11 cellular contexts compared by ENCODE assay signal in the genomic region with DNA sequence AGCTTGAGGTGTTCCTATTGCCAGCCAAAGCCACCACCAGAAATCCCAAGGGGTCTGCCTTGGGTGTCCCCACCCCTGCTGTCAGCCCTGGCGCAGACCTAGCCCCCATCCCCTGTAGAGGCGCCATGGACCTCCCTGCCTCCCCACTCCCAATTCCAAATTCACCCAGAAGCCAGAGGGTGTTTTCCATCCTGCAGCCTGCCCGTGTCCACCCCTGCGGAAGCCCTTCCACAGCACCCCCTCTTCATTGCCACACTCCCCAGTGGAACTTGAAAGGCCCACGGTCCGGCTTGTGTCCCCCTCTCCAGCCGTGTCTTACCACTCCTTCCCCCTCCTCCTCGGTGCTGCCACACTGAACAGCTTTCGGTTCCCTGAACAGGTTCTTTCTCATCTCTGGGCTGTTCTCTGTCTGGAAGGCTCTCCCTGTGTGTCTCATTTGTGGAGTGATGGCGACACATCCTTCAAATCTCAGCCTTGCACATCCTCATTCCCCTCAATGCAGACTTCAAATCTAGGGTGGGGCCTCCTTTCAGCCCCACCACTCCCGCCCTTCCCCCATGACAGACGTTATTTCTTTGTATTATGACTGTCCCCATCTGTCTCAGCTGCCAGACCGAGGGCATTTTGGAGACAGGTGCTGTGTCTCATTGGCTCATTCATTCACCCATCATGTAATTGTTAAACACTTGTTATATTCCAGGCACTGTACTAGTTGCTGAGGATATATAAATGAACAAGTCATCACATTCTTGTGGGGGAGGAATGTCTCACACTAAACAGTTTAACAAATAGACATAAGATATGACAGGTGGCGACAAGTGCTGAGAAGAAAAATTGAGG. TPM values are rescaled to one million over a fixed set of nuclear protein-coding genes. Genes with fewer than 3 reads are reported as not detected.
DNase-seq lines count a peak whose midpoint lies in the region; ATAC-seq, FAIRE-seq and TF ChIP-seq lines count a peak whose summit lies in the region.
"Had no signal": no experiment of that assay in that cellular context is flagged by ENCODE, and none has a peak within 500 bp of the region (broad histone marks: within the 10 kb centered on the region; RNA-seq: fewer than 3 reads in every experiment).

No MANE protein-coding gene starts in this region.

- TF ChIP-seq RAD21 in K562 (CRISPR knock-in tag; conservative IDR thresholded peaks at IDR 0.05 in 1 of 2, IDR thresholded peaks at IDR 0.05 in 1 of 2): no peak

- no peak overlapping the region for H3K9ac ChIP-seq in K562 (ENCODE audit: insufficient read depth in 1 of 2, low read depth in 2 of 2, low read length in 2 of 2)

- no peaks in the 10 kb centered on the region for H3K9me1 ChIP-seq in K562 (ENCODE audit: control insufficient read depth, insufficient read depth, low read length)

- DNase-seq in activated CD4-positive, CD25-positive, alpha-beta regulatory T cell treated with anti-CD3 and anti-CD28 coated beads, Interleukin-2, amount 50 U/mL, for 72 hours: peak; percentile 13
- DNase-seq in NCI-H226 (peak; percentile 45), K562 (ENCODE audit: extremely low read depth in 1 of 4, low spot score in 3 of 4) (peak in 1 of 4 experiments; percentile 3), pons (ENCODE audit: low spot score) (peak; percentile 14), SJCRH30 (no peak), brain microvascular endothelial cell (no peak)
- DNase-seq in stimulated activated naive CD4-positive, alpha-beta T cell treated with Interleukin-2 at 50 U/mL for 16 hours (lab: John Stamatoyannopoulos, UW): no peak

- WGBS in K562 (ENCODE audit: insufficient coverage, low coverage, missing lambda C conversion rate): 1% methylated on average over 9 of the region's 14 CpGs

- no peak overlapping the region for H2AFZ ChIP-seq in K562 (ENCODE audit: low read depth, low read length)

- H3K79me2 ChIP-seq in K562 (ENCODE audit: control insufficient read depth, insufficient read depth, low read length): no peaks in the 10 kb centered on the region

- TF ChIP-seq POLR2A in K562 (conservative IDR thresholded peaks at IDR 0.05): no peak

- TF ChIP-seq CTCF in K562 (IDR thresholded peaks at IDR 0.05 in 2 of 3, conservative IDR thresholded peaks at IDR 0.05 in 1 of 3; ENCODE audit: insufficient read depth in 2 of 3, low read depth in 1 of 3, low read length in 3 of 3): no peak
- no peak for TF ChIP-seq CTCF in brain microvascular endothelial cell (IDR thresholded peaks at IDR 0.05; ENCODE audit: low read depth, low read length, missing control alignments)

- POLR2A ChIA-PET in K562 (lab: Yijun Ruan, JAX): no interaction called here

- H3K4me2 ChIP-seq in K562 (ENCODE audit: insufficient read depth, low read length): no peak overlapping the region

- BruUV-seq in K562 (replicated peaks; lab: Mats Ljungman, UMichigan): no TSS peak

- in situ Hi-C loops in K562 (cut with MboI) (no loop called here), brain microvascular endothelial cell (cut with HindIII; ENCODE audit: low pct_ligation_motif_present, low sequenced_read_pairs) (no loop called here)

- peaks cover 2 to 39% of the 10 kb centered on the region in 2 experiments; a peak in 4 of 5 replicates for H3K27me3 ChIP-seq in K562 (ENCODE audit: control insufficient read depth in 2 of 2, insufficient read depth in 2 of 2, low read length in 2 of 2)
- H3K27me3 ChIP-seq in SJCRH30: peaks cover 9% of the 10 kb centered on the region; the same call in 1 of the 2 replicates
- no peaks in the 10 kb centered on the region for H3K27me3 ChIP-seq in brain microvascular endothelial cell (replicated peaks)
- H3K27me3 ChIP-seq: tibial nerve had no signal

- H3K9me3 ChIP-seq in K562 (replicated peaks; ENCODE audit: control insufficient read depth, insufficient read depth, low read depth, low read length) (no peaks in the 10 kb centered on the region), SJCRH30 (replicated peaks) (no peaks in the 10 kb centered on the region)
- H3K9me3 ChIP-seq: tibial nerve had no signal

- FAIRE-seq in K562 (lab: Jason Lieb, UNC): no peak

- ATAC-seq in activated CD4-positive, CD25-positive, alpha-beta regulatory T cell treated with anti-CD3 and anti-CD28 coated beads, Interleukin-2, amount 50 U/mL, for 24 hours: no peak
- no peak for ATAC-seq in K562
- ATAC-seq: sciatic nerve had no signal

- TF ChIP-seq EP300 in K562 (IDR thresholded peaks at IDR 0.05; ENCODE audit: low read length): no peak

- intact Hi-C loops in K562 (cut with micrococcal nuclease): loop anchor here (10.0 kb wide), 2 partner anchors 426 to 516 kb away; partner anchors contain the start of genes USB1 and ZNF319

- no peaks in the 10 kb centered on the region for H4K20me1 ChIP-seq in K562 (replicated peaks; ENCODE audit: control insufficient read depth, insufficient read depth, low read length)

- CTCF ChIA-PET in K562 (lab: Yijun Ruan, JAX; ENCODE audit: low intra/inter-chr PET ratio): interaction anchor here (0.6 to 3.0 kb wide), 2 partner anchors 70 to 426 kb away, joined by 5 to 44 read pairs; no protein-coding TSS in a partner anchor

- no peak overlapping the region for H3K27ac ChIP-seq in K562 (ENCODE audit: extremely low read depth, low read depth, low read length)
- H3K27ac ChIP-seq in SJCRH30: no peak overlapping the region
- H3K27ac ChIP-seq in brain microvascular endothelial cell: no peak overlapping the region
- H3K27ac ChIP-seq: epithelial cell of prostate, tibial nerve had no signal

- H3K36me3 ChIP-seq in K562 (ENCODE audit: control insufficient read depth, insufficient read depth, low read length) (no peaks in the 10 kb centered on the region), SJCRH30 (no peaks in the 10 kb centered on the region), brain microvascular endothelial cell (replicated peaks) (no peaks in the 10 kb centered on the region)
- H3K36me3 ChIP-seq: tibial nerve had no signal

- H3K4me1 ChIP-seq in K562 (replicated peaks in 1 of 2; ENCODE audit: control insufficient read depth in 2 of 2, insufficient read depth in 2 of 2, low read length in 2 of 2) (peaks cover 0 to 16% of the 10 kb centered on the region in 2 experiments; a peak in 3 of 5 replicates), SJCRH30 (no peaks in the 10 kb centered on the region)

- H3K4me3 ChIP-seq in K562: no peak overlapping the region
- no peak overlapping the region for H3K4me3 ChIP-seq in SJCRH30
- H3K4me3 ChIP-seq in brain microvascular endothelial cell (ENCODE audit: low read depth, low read length): no peak overlapping the region
- H3K4me3 ChIP-seq: tibial nerve had no signal

RNA-seq across cellular contexts. Expression of gene ADGRG5, which starts 36.3 kb away (rescaled TPM):
- total RNA-seq in K562 (2011; cell fraction: chromatin; rRNA removed; ENCODE audit: low replicate concordance): 0.14 TPM in 1 of 2 replicates, not detected in the other
- total RNA-seq in K562 (2011; cell fraction: nucleolus; rRNA removed): 0.13 TPM in 1 of 2 replicates, not detected in the other
- total RNA-seq in K562 (2011; cell fraction: nucleoplasm; rRNA removed): 0.07 TPM in 1 of 2 replicates, not detected in the other
- total RNA-seq in K562 (2014; rRNA removed): 0.08 and 0.09 TPM in 2 replicates
- 0.07 TPM in 1 of 2 replicates, not detected in the other for total RNA-seq in K562 (2014; rRNA removed; fragmentation: Illumina TruSeq; extraction: Trizol)
- 0.14 and 0.30 TPM in 2 replicates for total RNA-seq in K562 (2015; rRNA removed; fragmentation: Illumina TruSeq; extraction: Trizol)
- 0.09 and 0.27 TPM in 2 replicates for total RNA-seq in K562 (2021)
- polyA plus RNA-seq in K562 (2011; rRNA removed): 0.01 and 0.11 TPM in 2 replicates
- polyA plus RNA-seq in K562 (2011; cell fraction: cytosol; rRNA removed): 0.03 and 0.07 TPM in 2 replicates
- 0.13 and 0.27 TPM in 2 replicates for polyA plus RNA-seq in K562 (2011; cell fraction: nucleus; rRNA removed)
- polyA plus RNA-seq in K562 (2012): 0.55 and 0.62 TPM in 2 replicates
- 0.08 and 0.10 TPM in 2 replicates for polyA plus RNA-seq in K562 (2014; fragmentation: Illumina TruSeq; extraction: Trizol)
- under 1 TPM; 0.01 to 0.39 TPM for polyA plus RNA-seq in K562 (2014; fragmentation: Nextera tagmentation; extraction: Ambion mirVana)
- polyA plus RNA-seq in K562 (2014; rRNA removed): 0.04 and 0.15 TPM in 2 replicates
- polyA minus RNA-seq in K562 (2011; rRNA and poly(A)+ RNA removed): 0.06 TPM in 1 of 2 replicates, not detected in the other
- not detected in 2 replicates for polyA minus RNA-seq in K562 (2011; cell fraction: cytosol; rRNA and poly(A)+ RNA removed)
- polyA minus RNA-seq in K562 (2011; cell fraction: nucleus; rRNA and poly(A)+ RNA removed): not detected in 2 replicates
- not detected in 2 replicates for total RNA-seq in SJCRH30 (2014; rRNA removed; shearing (Covaris generic))

RNA-seq across cellular contexts. Expression of gene CCDC102A, which starts 42.4 kb away (rescaled TPM):
- 0.26 and 1.1 TPM in 2 replicates for total RNA-seq in K562 (2011; cell fraction: chromatin; rRNA removed; ENCODE audit: low replicate concordance)
- total RNA-seq in K562 (2011; cell fraction: nucleolus; rRNA removed): 0.92 and 1.3 TPM in 2 replicates
- total RNA-seq in K562 (2011; cell fraction: nucleoplasm; rRNA removed): 0.51 and 0.84 TPM in 2 replicates
- total RNA-seq in K562 (2014; rRNA removed) (3.8 and 4.9 TPM in 2 replicates), K562 (2014; rRNA removed; fragmentation: Illumina TruSeq; extraction: Trizol) (0.16 and 0.58 TPM in 2 replicates), K562 (2015; rRNA removed; fragmentation: Illumina TruSeq; extraction: Trizol) (1.4 and 2.1 TPM in 2 replicates), K562 (2021) (2.7 and 3.0 TPM in 2 replicates)
- polyA plus RNA-seq in K562 (2011; rRNA removed) (2.2 and 2.4 TPM in 2 replicates), K562 (2014; fragmentation: Illumina TruSeq; extraction: Trizol) (0.85 and 1.4 TPM in 2 replicates), K562 (2014; fragmentation: Nextera tagmentation; extraction: Ambion mirVana) (under 1 TPM; 0.03 to 0.11 TPM), K562 (2014; rRNA removed) (2.0 and 4.9 TPM in 2 replicates)
- polyA plus RNA-seq in K562 (2011; cell fraction: cytosol; rRNA removed): 2.6 and 6.6 TPM in 2 replicates
- 1.3 and 2.1 TPM in 2 replicates for polyA plus RNA-seq in K562 (2011; cell fraction: nucleus; rRNA removed)
- 2.3 and 2.8 TPM in 2 replicates for polyA plus RNA-seq in K562 (2012)
- polyA minus RNA-seq in K562 (2011; rRNA and poly(A)+ RNA removed): 0.45 and 1.4 TPM in 2 replicates
- polyA minus RNA-seq in K562 (2011; cell fraction: cytosol; rRNA and poly(A)+ RNA removed): 1.4 and 1.6 TPM in 2 replicates
- 0.67 and 1.1 TPM in 2 replicates for polyA minus RNA-seq in K562 (2011; cell fraction: nucleus; rRNA and poly(A)+ RNA removed)
- 9.7 and 11.1 TPM in 2 replicates for total RNA-seq in SJCRH30 (2014; rRNA removed; shearing (Covaris generic))

RNA-seq across cellular contexts. Expression of gene ADGRG1, which starts 49.7 kb away (rescaled TPM):
- total RNA-seq in K562 (2011; cell fraction: chromatin; rRNA removed; ENCODE audit: low replicate concordance): 0.81 and 1.3 TPM in 2 replicates
- total RNA-seq in K562 (2011; cell fraction: nucleolus; rRNA removed): 0.79 and 1.0 TPM in 2 replicates
- total RNA-seq in K562 (2011; cell fraction: nucleoplasm; rRNA removed): 0.81 and 2.1 TPM in 2 replicates
- total RNA-seq in K562 (2014; rRNA removed) (not detected in 2 replicates), K562 (2014; rRNA removed; fragmentation: Illumina TruSeq; extraction: Trizol) (not detected in 2 replicates), K562 (2015; rRNA removed; fragmentation: Illumina TruSeq; extraction: Trizol) (not detected in 2 replicates), K562 (2021) (0.31 TPM in 1 of 2 replicates, not detected in the other)
- polyA plus RNA-seq in K562 (2011; rRNA removed) (0.04 and 0.57 TPM in 2 replicates), K562 (2014; fragmentation: Illumina TruSeq; extraction: Trizol) (0.16 and 0.29 TPM in 2 replicates), K562 (2014; fragmentation: Nextera tagmentation; extraction: Ambion mirVana) (not detected), K562 (2014; rRNA removed) (0.34 TPM in 1 of 2 replicates, not detected in the other)
- 0.12 and 0.15 TPM in 2 replicates for polyA plus RNA-seq in K562 (2011; cell fraction: cytosol; rRNA removed)
- polyA plus RNA-seq in K562 (2011; cell fraction: nucleus; rRNA removed): 0.70 and 0.81 TPM in 2 replicates
- polyA plus RNA-seq in K562 (2012): 0.39 and 0.44 TPM in 2 replicates
- 0.18 TPM in 2 replicates for polyA minus RNA-seq in K562 (2011; rRNA and poly(A)+ RNA removed)
- polyA minus RNA-seq in K562 (2011; cell fraction: cytosol; rRNA and poly(A)+ RNA removed): not detected in 2 replicates
- polyA minus RNA-seq in K562 (2011; cell fraction: nucleus; rRNA and poly(A)+ RNA removed): 0.33 TPM in 1 of 2 replicates, not detected in the other
- total RNA-seq in SJCRH30 (2014; rRNA removed; shearing (Covaris generic)): 0.32 and 0.53 TPM in 2 replicates

Comparison
In these comparisons a context has a peak if more than half of its experiments do, and no peak if none do; other contexts are left out.
1. DNase-seq: peak in activated CD4-positive, CD25-positive, alpha-beta regulatory T cell treated with anti-CD3 and anti-CD28 coated beads, Interleukin-2, amount 50 U/mL, for 72 hours (single experiment), NCI-H226 (single experiment) and pons (single experiment); none in stimulated activated naive CD4-positive, alpha-beta T cell treated with Interleukin-2 at 50 U/mL for 16 hours (single experiment), SJCRH30 (0 of 2) and brain microvascular endothelial cell (single experiment).